ENCODE assay signal across 7 cellular contexts in the genomic region with DNA sequence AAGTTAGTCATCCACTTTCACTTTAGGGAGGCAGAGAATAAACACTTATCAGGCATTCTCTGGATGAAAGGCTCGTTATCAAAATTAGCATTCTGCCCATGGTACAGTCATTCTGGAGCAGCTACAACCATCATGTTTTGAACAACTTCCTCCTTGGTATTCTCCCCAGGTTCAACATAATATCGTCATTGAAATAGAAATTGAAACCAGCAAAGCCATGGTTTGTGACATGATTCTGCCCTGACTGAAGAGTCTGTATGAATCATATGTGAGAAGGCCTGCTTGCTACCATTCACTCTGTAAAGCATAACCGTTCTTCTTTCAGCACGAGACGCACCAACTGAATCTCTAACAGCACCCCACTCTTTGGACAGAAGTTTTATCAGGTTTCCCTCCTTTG.
A peak's percentile ranks its signal among the peaks of the same experiment; 100 is the strongest.
DNase-seq lines count a peak whose midpoint lies in the region; ATAC-seq and TF ChIP-seq lines count a peak whose summit lies in the region.

No MANE protein-coding gene starts in this region.

- H3K4me3 ChIP-seq in Loucy (ENCODE audit: low read length, poor library complexity, severe bottlenecking) (peak overlapping the region; percentile 64), MG63 (no peak overlapping the region), hepatocyte (no peak overlapping the region)

- CTCF ChIA-PET in RWPE1 (lab: Yijun Ruan, JAX): no interaction called here

- H3K27me3 ChIP-seq in Loucy (ENCODE audit: insufficient read depth, low read length, poor library complexity, severe bottlenecking): no peaks in the 10 kb centered on the region
- no peaks in the 10 kb centered on the region for H3K27me3 ChIP-seq in MG63
- H3K27me3 ChIP-seq in hepatocyte: no peaks in the 10 kb centered on the region

- peak overlapping the region; percentile 59 for H3K4me3 Mint-ChIP-seq in memory B cell

- no peaks in the 10 kb centered on the region for H3K9me3 ChIP-seq in Loucy (ENCODE audit: insufficient read depth, low read depth, low read length)
- H3K9me3 ChIP-seq in MG63: no peaks in the 10 kb centered on the region
- no peaks in the 10 kb centered on the region for H3K9me3 ChIP-seq in hepatocyte (ENCODE audit: low read depth)

- peaks cover 10% of the 10 kb centered on the region for H3K4me1 Mint-ChIP-seq in memory B cell

- H3K4me2 ChIP-seq in Loucy (ENCODE audit: low read depth, low read length, poor library complexity, severe bottlenecking) (peak overlapping the region; percentile 77), hepatocyte (no peak overlapping the region)

- H3K9me3 Mint-ChIP-seq in memory B cell: no peaks in the 10 kb centered on the region

- 76% methylated on average over 5 of the region's 5 CpGs for WGBS in hepatocyte (ENCODE audit: low lambda C conversion rate, missing lambda C conversion rate)

- H3K27ac ChIP-seq in RWPE1 (no peak overlapping the region), hepatocyte (no peak overlapping the region)

- DNase-seq in memory B cell (ENCODE audit: low spot score in 2 of 2): peak in 1 of 2 donors; percentile 4
- no peak for DNase-seq in MG63
- no peak for DNase-seq in RWPE1 (ENCODE audit: low spot score)
- DNase-seq in hepatocyte (ENCODE audit: low spot score): no peak

- POLR2A ChIA-PET in RWPE1 (lab: Yijun Ruan, JAX; ENCODE audit: low non-redundant PET): no interaction called here

- H3K79me2 ChIP-seq in Loucy (ENCODE audit: insufficient read depth, low read length): no peaks in the 10 kb centered on the region
- no peaks in the 10 kb centered on the region for H3K79me2 ChIP-seq in hepatocyte

- TF ChIP-seq CTCF in Loucy (conservative IDR thresholded peaks at IDR 0.05; ENCODE audit: low read length): no peak
- no peak for TF ChIP-seq CTCF in RWPE1 (conservative IDR thresholded peaks at IDR 0.05; ENCODE audit: low read depth)
- no peak for TF ChIP-seq CTCF in hepatocyte (IDR thresholded peaks at IDR 0.05; ENCODE audit: poor library complexity)

- peak overlapping the region; percentile 34 for H3K9ac ChIP-seq in Loucy (ENCODE audit: low read depth, low read length, poor library complexity, severe bottlenecking)

- H3K36me3 Mint-ChIP-seq in memory B cell: no peaks in the 10 kb centered on the region

- H4K20me1 ChIP-seq in Loucy (ENCODE audit: insufficient read depth, low read length, poor library complexity, severe bottlenecking) (no peaks in the 10 kb centered on the region), hepatocyte (ENCODE audit: insufficient read depth, poor library complexity, severe bottlenecking) (no peaks in the 10 kb centered on the region)

- H3F3A ChIP-seq in Loucy (ENCODE audit: low read depth): no peaks in the 10 kb centered on the region

- H3K36me3 ChIP-seq in Loucy (ENCODE audit: insufficient read depth, low read length) (no peaks in the 10 kb centered on the region), MG63 (no peaks in the 10 kb centered on the region), hepatocyte (replicated peaks; ENCODE audit: insufficient read depth, low read depth) (no peaks in the 10 kb centered on the region)

- H3K4me1 ChIP-seq in Loucy (ENCODE audit: insufficient read depth, low read length, poor library complexity, severe bottlenecking) (no peaks in the 10 kb centered on the region), hepatocyte (ENCODE audit: insufficient read depth) (no peaks in the 10 kb centered on the region)

- H2AFZ ChIP-seq in Loucy (ENCODE audit: low read length): peak overlapping the region; percentile 79
- H2AFZ ChIP-seq in hepatocyte: no peak overlapping the region

- H3K27ac Mint-ChIP-seq in memory B cell: peak overlapping the region; percentile 87

- H3K9me2 ChIP-seq in Loucy (replicated peaks; ENCODE audit: low read depth, low read length) (no peaks in the 10 kb centered on the region), hepatocyte (replicated peaks; ENCODE audit: insufficient read depth) (no peaks in the 10 kb centered on the region)

- ATAC-seq in GM18870 (IDR thresholded peaks at IDR 0.05; ENCODE audit: unreplicated experiment): peak; percentile 99
- peak; percentile 98 for ATAC-seq in GM21786 (IDR thresholded peaks at IDR 0.05; ENCODE audit: unreplicated experiment)
- peak; percentile 92 for ATAC-seq in memory B cell (ENCODE audit: low read depth)

- no peaks in the 10 kb centered on the region for H3K27me3 Mint-ChIP-seq in memory B cell
